Comparison of ENCODE assay signal across 8 cellular contexts in the genomic region with DNA sequence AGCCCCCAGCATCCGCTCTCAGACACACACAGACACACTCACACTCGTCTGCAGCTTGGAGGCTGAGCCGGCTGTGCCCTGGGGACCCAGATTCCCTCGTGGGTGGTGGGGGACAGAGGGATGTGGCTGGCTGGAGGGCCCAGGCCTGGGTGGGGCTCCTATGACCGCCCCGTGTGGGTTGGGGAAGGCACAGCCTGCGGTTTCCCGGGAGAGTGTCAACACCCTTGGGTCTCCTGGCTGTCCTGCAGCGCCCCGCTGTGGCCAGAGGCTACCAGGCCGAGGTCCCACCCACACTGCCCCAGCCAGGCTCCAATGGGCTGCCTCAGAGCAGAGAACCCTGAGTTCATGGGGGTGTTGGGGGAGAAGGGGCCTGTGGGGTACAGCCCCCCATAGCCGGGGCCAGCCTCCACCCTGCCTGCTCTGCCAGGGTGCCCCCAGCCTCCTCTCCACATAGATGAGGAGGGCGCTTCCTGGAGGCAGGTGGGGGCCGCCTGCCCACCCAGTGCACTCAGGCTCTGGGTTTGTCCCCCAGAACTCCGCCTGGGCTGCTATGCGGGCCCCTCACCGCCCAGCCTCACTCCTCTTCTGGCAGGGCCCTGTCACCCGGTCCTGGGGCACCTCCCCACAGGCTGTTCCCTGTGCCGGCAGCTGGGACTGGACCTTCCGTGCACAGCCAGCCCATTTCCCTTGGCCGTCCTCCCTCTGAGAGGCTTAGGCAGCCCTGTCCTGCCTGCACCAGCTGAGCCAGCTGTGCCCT. TPM values are rescaled to one million over a fixed set of nuclear protein-coding genes. Genes with fewer than 3 reads are reported as not detected.
DNase-seq lines count a peak whose midpoint lies in the region; ATAC-seq and TF ChIP-seq lines count a peak whose summit lies in the region.

A gene with protein sequence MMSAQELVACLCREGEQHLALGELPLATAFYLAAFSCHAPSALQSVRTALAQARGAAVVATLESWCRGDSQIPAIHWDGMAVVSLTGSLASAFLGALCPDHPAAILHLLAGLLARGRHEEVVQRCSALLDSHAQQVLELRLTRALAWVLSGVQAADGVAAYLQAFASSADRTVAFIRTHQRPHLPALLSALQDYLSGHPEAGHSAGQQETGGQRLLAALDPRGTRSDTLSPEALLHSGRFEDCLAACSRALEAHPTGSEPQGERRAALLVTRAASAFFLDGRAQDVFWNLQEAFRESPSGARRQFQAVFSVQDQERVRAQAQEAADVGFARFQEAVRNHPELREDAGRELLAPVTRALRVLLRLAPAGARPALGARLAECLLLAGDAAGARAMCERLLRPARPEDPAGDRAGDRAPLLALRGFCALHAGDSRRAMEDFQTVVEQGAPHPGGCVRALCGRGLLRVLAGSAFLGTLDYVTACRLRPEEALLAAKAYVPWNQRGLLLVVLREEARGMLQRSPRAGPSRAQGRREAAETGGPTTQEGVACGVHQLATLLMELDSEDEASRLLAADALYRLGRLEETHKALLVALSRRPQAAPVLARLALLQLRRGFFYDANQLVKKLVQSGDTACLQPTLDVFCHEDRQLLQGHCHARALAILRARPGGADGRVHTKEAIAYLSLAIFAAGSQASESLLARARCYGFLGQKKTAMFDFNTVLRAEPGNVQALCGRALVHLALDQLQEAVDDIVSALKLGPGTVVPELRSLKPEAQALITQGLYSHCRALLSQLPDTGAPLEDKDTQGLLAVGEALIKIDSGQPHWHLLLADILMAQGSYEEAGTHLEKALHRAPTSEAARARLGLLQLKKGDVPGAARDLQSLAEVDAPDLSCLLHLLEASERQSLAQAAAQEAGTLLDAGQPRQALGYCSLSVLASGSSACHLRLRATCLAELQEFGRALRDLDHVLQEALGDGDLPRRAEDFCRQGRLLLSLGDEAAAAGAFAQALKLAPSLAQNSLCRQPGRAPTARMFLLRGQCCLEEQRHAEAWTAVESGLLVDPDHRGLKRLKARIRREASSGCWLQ (minus strand): TSS at position 159 of the 757 bp plus-strand sequence. CDS start 866 bp downstream, outside the sequence.

- no peaks in the 10 kb centered on the region for H3K9me3 Mint-ChIP-seq in activated naive CD4-positive, alpha-beta T cell treated with anti-CD3 and anti-CD28 coated beads, Interleukin-2, amount 50 U/mL, for 72 hours
- no peaks in the 10 kb centered on the region for H3K9me3 Mint-ChIP-seq in natural killer cell treated with Interleukin-12 subunit alpha and Interleukin-12 subunit beta and Interleukin-15 and Interleukin-18, amount 100 ng/mL, for 72 hours
- no peaks in the 10 kb centered on the region for H3K9me3 Mint-ChIP-seq in type B pancreatic cell

- peak; percentile 30 for DNase-seq in DMS53 (lab: John Stamatoyannopoulos, UW)
- DNase-seq in DMS53 treated with DMSO at 0.1 percent for 48 hours (lab: John Stamatoyannopoulos, UW; ENCODE audit: unreplicated experiment), result no peak
- peak; percentile 70 for DNase-seq in OCI-M1 (lab: John Stamatoyannopoulos, UW)
- peak; percentile 54 to 68 for DNase-seq in activated naive CD4-positive, alpha-beta T cell treated with anti-CD3 and anti-CD28 coated beads, Interleukin-2, amount 50 U/mL, for 72 hours (ENCODE audit: low spot score in 2 of 2)
- peak; percentile 62 for DNase-seq in natural killer cell treated with Interleukin-12 subunit alpha and Interleukin-12 subunit beta and Interleukin-15 and Interleukin-18, amount 100 ng/mL, for 72 hours (ENCODE audit: low spot score)
- DNase-seq in type B pancreatic cell (ENCODE audit: extremely low spot score, unreplicated experiment), result no peak
- no peak for DNase-seq in Ammon's horn (ENCODE audit: low spot score)
- DNase-seq in effector CD8-positive, alpha-beta T cell (lab: John Stamatoyannopoulos, UW), result no peak

- H3K27me3 Mint-ChIP-seq in natural killer cell treated with Interleukin-12 subunit alpha and Interleukin-12 subunit beta and Interleukin-15 and Interleukin-18, amount 100 ng/mL, for 72 hours, result peaks cover 0 to 6% of the 10 kb centered on the region in 2 donors
- H3K27me3 Mint-ChIP-seq in type B pancreatic cell, result no peaks in the 10 kb centered on the region

- ATAC-seq in activated naive CD4-positive, alpha-beta T cell treated with anti-CD3 and anti-CD28 coated beads, Interleukin-2, amount 50 U/mL, for 72 hours, result peak; percentile 78 to 93
- peak; percentile 57 to 71 for ATAC-seq in natural killer cell treated with Interleukin-12 subunit alpha and Interleukin-12 subunit beta and Interleukin-15 and Interleukin-18, amount 100 ng/mL, for 72 hours

- H3K27ac Mint-ChIP-seq in activated naive CD4-positive, alpha-beta T cell treated with anti-CD3 and anti-CD28 coated beads, Interleukin-2, amount 50 U/mL, for 72 hours, result no peak within 1 kb of the TSS
- H3K27ac Mint-ChIP-seq in natural killer cell treated with Interleukin-12 subunit alpha and Interleukin-12 subunit beta and Interleukin-15 and Interleukin-18, amount 100 ng/mL, for 72 hours, result no peak within 1 kb of the TSS
- no peak within 1 kb of the TSS for H3K27ac Mint-ChIP-seq in type B pancreatic cell

- H3K4me1 Mint-ChIP-seq in natural killer cell treated with Interleukin-12 subunit alpha and Interleukin-12 subunit beta and Interleukin-15 and Interleukin-18, amount 100 ng/mL, for 72 hours (ENCODE audit: low read depth in 2 of 2), result no peaks in the 10 kb centered on the region
- H3K4me1 Mint-ChIP-seq in type B pancreatic cell (ENCODE audit: unreplicated experiment), result no peaks in the 10 kb centered on the region

- H3K36me3 Mint-ChIP-seq in activated naive CD4-positive, alpha-beta T cell treated with anti-CD3 and anti-CD28 coated beads, Interleukin-2, amount 50 U/mL, for 72 hours, result peaks cover 0 to 5% of the 10 kb centered on the region in 2 donors
- no peaks in the 10 kb centered on the region for H3K36me3 Mint-ChIP-seq in natural killer cell treated with Interleukin-12 subunit alpha and Interleukin-12 subunit beta and Interleukin-15 and Interleukin-18, amount 100 ng/mL, for 72 hours
- no peaks in the 10 kb centered on the region for H3K36me3 Mint-ChIP-seq in type B pancreatic cell

- TF ChIP-seq CTCF in type B pancreatic cell (conservative IDR thresholded peaks at IDR 0.05), result no peak

- H3K4me3 Mint-ChIP-seq in natural killer cell treated with Interleukin-12 subunit alpha and Interleukin-12 subunit beta and Interleukin-15 and Interleukin-18, amount 100 ng/mL, for 72 hours, result no peak within 1 kb of the TSS
- no peak within 1 kb of the TSS for H3K4me3 Mint-ChIP-seq in type B pancreatic cell

RNA-seq across cellular contexts. Expression of the gene that starts here (rescaled TPM):
- 1 to 10 TPM in 1 of 2 donors, under 1 TPM in 1; 0.80 to 1.3 TPM for total RNA-seq in activated naive CD4-positive, alpha-beta T cell treated with anti-CD3 and anti-CD28 coated beads, Interleukin-2, amount 50 U/mL, for 72 hours
- total RNA-seq in natural killer cell treated with Interleukin-12 subunit alpha and Interleukin-12 subunit beta and Interleukin-15 and Interleukin-18, amount 100 ng/mL, for 72 hours, result under 1 TPM; 0.40 to 0.56 TPM
- total RNA-seq in type B pancreatic cell (ENCODE audit: low replicate concordance), result 1.6 and 3.1 TPM in 2 replicates

Comparison
In these comparisons a context has a peak if more than half of its experiments do, and no peak if none do; other contexts are left out.
1. DNase-seq: peak in DMS53 (single experiment), OCI-M1 (single experiment) and activated naive CD4-positive, alpha-beta T cell treated with anti-CD3 and anti-CD28 coated beads, Interleukin-2, amount 50 U/mL, for 72 hours (2 of 2); none in DMS53 treated with DMSO at 0.1 percent for 48 hours (single experiment), type B pancreatic cell (single experiment), Ammon's horn (single experiment) and effector CD8-positive, alpha-beta T cell (single experiment).
2. Peak in DNase-seq and ATAC-seq in natural killer cell treated with Interleukin-12 subunit alpha and Interleukin-12 subunit beta and Interleukin-15 and Interleukin-18, amount 100 ng/mL, for 72 hours; RNA of the gene not detected or under 1 TPM.